21 cellular contexts compared by ENCODE assay signal in genomic region chr4:141387299-141387698, GRCh38.
DNase-seq lines count a peak whose midpoint lies in the region; ATAC-seq, FAIRE-seq and TF ChIP-seq lines count a peak whose summit lies in the region.
"Had no signal": no experiment of that assay in that cellular context is flagged by ENCODE, and none has a peak within 500 bp of the region (broad histone marks: within the 10 kb centered on the region; RNA-seq: fewer than 3 reads in every experiment).

No MANE protein-coding gene starts in this region.

- H3K27ac ChIP-seq in astrocyte (ENCODE audit: low read depth, low read length) (no peak overlapping the region), pancreas (no peak overlapping the region)
- H3K27ac ChIP-seq: BLaER1, C4-2B had no signal

- peaks cover 4% of the 10 kb centered on the region for H3K4me1 Mint-ChIP-seq in astrocyte (ENCODE audit: low read depth, unreplicated experiment)
- H3K4me1 Mint-ChIP-seq: B cell; CD4-positive, CD25-positive, alpha-beta regulatory T cell had no signal

- no peak for TF ChIP-seq CTCF in astrocyte (IDR thresholded peaks at IDR 0.05; ENCODE audit: insufficient read depth, low read depth, low read length)
- no peak for TF ChIP-seq CTCF in fibroblast of villous mesenchyme (IDR thresholded peaks at IDR 0.05; ENCODE audit: insufficient read depth, low read depth, low read length)
- TF ChIP-seq CTCF in pancreas (IDR thresholded peaks at IDR 0.05), result no peak

- H3K27me3 ChIP-seq in astrocyte (ENCODE audit: insufficient read depth, low read length) (no peaks in the 10 kb centered on the region), pancreas (no peaks in the 10 kb centered on the region)
- H3K27me3 ChIP-seq: BLaER1 had no signal

- H3K36me3 ChIP-seq in astrocyte (ENCODE audit: insufficient read depth, low read length), result no peaks in the 10 kb centered on the region
- no peaks in the 10 kb centered on the region for H3K36me3 ChIP-seq in pancreas
- H3K36me3 ChIP-seq: BLaER1, HAP-1 had no signal

- no peaks in the 10 kb centered on the region for H3K36me3 Mint-ChIP-seq in astrocyte (ENCODE audit: low read depth, unreplicated experiment)
- H3K36me3 Mint-ChIP-seq: CD4-positive, CD25-positive, alpha-beta regulatory T cell; CD8-positive, alpha-beta T cell had no signal

- no peaks in the 10 kb centered on the region for H3K9me3 Mint-ChIP-seq in astrocyte (ENCODE audit: unreplicated experiment)

- H3K9me3 ChIP-seq in astrocyte (ENCODE audit: insufficient read depth, low read depth, low read length) (no peaks in the 10 kb centered on the region), pancreas (no peaks in the 10 kb centered on the region)
- H3K9me3 ChIP-seq: BLaER1, Caco-2, HAP-1 had no signal

- H3K79me2 ChIP-seq in astrocyte (ENCODE audit: insufficient read depth, low read length), result no peaks in the 10 kb centered on the region

- 82 to 87% methylated on average over 2 of the region's 2 CpGs for WGBS in pancreas, 2 donors

- DNase-seq in astrocyte (ENCODE audit: low read depth), result peak; percentile 60
- DNase-seq in fibroblast of villous mesenchyme (ENCODE audit: low read depth), result peak; percentile 65
- DNase-seq in pancreas, result no peak
- DNase-seq in NCI-H345 (lab: John Stamatoyannopoulos, UW), result no peak
- DNase-seq: Caco-2; CD4-positive, CD25-positive, alpha-beta regulatory T cell; CD8-positive, alpha-beta T cell; DMS153; DND-41; GOT3; HFFc6 had no signal

- H3K4me3 ChIP-seq in astrocyte (ENCODE audit: insufficient read depth, low read depth, low read length), result no peak overlapping the region
- no peak overlapping the region for H3K4me3 ChIP-seq in fibroblast of villous mesenchyme (ENCODE audit: low read depth, low read length)
- no peak overlapping the region for H3K4me3 ChIP-seq in pancreas
- H3K4me3 ChIP-seq: BLaER1, HAP-1 had no signal

- no peak overlapping the region for H3K27ac Mint-ChIP-seq in astrocyte (ENCODE audit: unreplicated experiment)
- H3K27ac Mint-ChIP-seq: B cell; CD4-positive, CD25-positive, alpha-beta regulatory T cell; CD8-positive, alpha-beta T cell; HFFc6 had no signal

- H3K4me2 ChIP-seq in astrocyte (ENCODE audit: low read length), result no peak overlapping the region
- H3K4me2 ChIP-seq: BLaER1 had no signal

- no peak overlapping the region for H3K4me3 Mint-ChIP-seq in astrocyte (ENCODE audit: unreplicated experiment)
- H3K4me3 Mint-ChIP-seq: B cell; CD4-positive, CD25-positive, alpha-beta regulatory T cell; CD8-positive, alpha-beta T cell; HFFc6 had no signal

- intact Hi-C loops in pancreas (cut with DNase I), result no loop called here

- H3K4me1 ChIP-seq in astrocyte (ENCODE audit: insufficient read depth, low read length) (no peaks in the 10 kb centered on the region), pancreas (peaks cover 0 to 6% (median 0%) of the 10 kb centered on the region in 3 donors)
- H3K4me1 ChIP-seq: BLaER1, Caco-2, HAP-1 had no signal

- no peak overlapping the region for H2AFZ ChIP-seq in astrocyte (ENCODE audit: low read depth, low read length)

- no peak overlapping the region for H3K9ac ChIP-seq in astrocyte (ENCODE audit: low read length)
- H3K9ac ChIP-seq: BLaER1 had no signal

- no peak for FAIRE-seq in astrocyte (lab: Jason Lieb, UNC)
- FAIRE-seq in pancreas (lab: Jason Lieb, UNC), result peak; percentile 9
- FAIRE-seq: G401.6, GM12892, H54 had no signal

- H4K20me1 ChIP-seq in astrocyte (ENCODE audit: insufficient read depth, low read length), result no peaks in the 10 kb centered on the region
- H4K20me1 ChIP-seq: BLaER1 had no signal

- ATAC-seq in pancreas, result no peak
- ATAC-seq in GM18498 (IDR thresholded peaks at IDR 0.05; ENCODE audit: unreplicated experiment), result no peak
- ATAC-seq in GM18907 (IDR thresholded peaks at IDR 0.05; ENCODE audit: unreplicated experiment), result no peak
- no peak for ATAC-seq in GM19397 (IDR thresholded peaks at IDR 0.05; ENCODE audit: unreplicated experiment)
- ATAC-seq: CD8-positive, alpha-beta T cell had no signal

- no peaks in the 10 kb centered on the region for H3K27me3 Mint-ChIP-seq in astrocyte (ENCODE audit: low read depth, unreplicated experiment)
- H3K27me3 Mint-ChIP-seq: B cell had no signal

Comparison
In these comparisons a context has a peak if more than half of its experiments do, and no peak if none do; other contexts are left out.
1. DNase-seq: peak in astrocyte (single experiment) and fibroblast of villous mesenchyme (single experiment); none in pancreas (0 of 6) and NCI-H345 (single experiment).